1 cellular context compared by ENCODE assay signal in genomic region chr14:58166005-58166983, GRCh38.
TF ChIP-seq lines count a peak whose summit lies in the region.

No MANE protein-coding gene starts in this region.

TF ChIP-seq in GM23338, 12 proteins besides CTCF, POLR2A, EP300 and RAD21 (continued from another document):
- TF ChIP-seq ZNF462 (CRISPR knock-in tag; IDR thresholded peaks at IDR 0.05) (no peak), REST (IDR thresholded peaks at IDR 0.05; ENCODE audit: unreplicated experiment) (no peak), JUNB (IDR thresholded peaks at IDR 0.05; ENCODE audit: unreplicated experiment) (no peak), ETS1 (IDR thresholded peaks at IDR 0.05) (no peak)
